17 cellular contexts compared by ENCODE assay signal in the genomic region with DNA sequence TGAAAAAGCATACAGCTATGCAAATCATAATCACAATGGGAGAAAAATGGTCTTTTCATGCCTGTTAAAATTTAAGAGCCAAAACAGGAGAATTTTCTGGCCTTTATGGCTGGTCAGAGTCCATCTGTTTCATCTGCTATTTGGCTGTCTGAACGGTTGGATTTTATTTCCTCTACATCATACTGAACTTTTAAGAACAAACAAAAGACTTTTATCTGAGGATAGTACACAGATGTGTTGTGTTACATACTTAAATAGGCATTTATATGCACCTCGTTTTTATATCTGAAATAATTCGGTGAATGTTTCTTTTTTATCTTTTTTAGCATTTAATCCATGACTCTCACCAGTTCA. TPM values are rescaled to one million over a fixed set of nuclear protein-coding genes. Genes with fewer than 3 reads are reported as not detected.
DNase-seq lines count a peak whose midpoint lies in the region; ATAC-seq, FAIRE-seq and TF ChIP-seq lines count a peak whose summit lies in the region.
"Had no signal": no experiment of that assay in that cellular context is flagged by ENCODE, and none has a peak within 500 bp of the region (broad histone marks: within the 10 kb centered on the region; RNA-seq: fewer than 3 reads in every experiment).

No MANE protein-coding gene starts in this region.

- H3K9ac ChIP-seq in liver (ENCODE audit: low read depth in 1 of 2, low read length in 2 of 2), result no peak overlapping the region

- CTCF ChIA-PET in A549 (lab: Yijun Ruan, JAX), result interaction anchor here (2.4 to 8.5 kb wide), 2 partner anchors 173 to 181 kb away, joined by 17 to 168 read pairs; no protein-coding TSS in a partner anchor

- H2AFZ ChIP-seq in GM23338, result no peak overlapping the region

- POLR2A ChIA-PET in A549 (lab: Yijun Ruan, JAX), result interaction anchor here (2.1 kb wide), 1 partner anchor 18 kb away, joined by 10 read pairs; the partner anchor contains the start of gene WWC2

- no peaks in the 10 kb centered on the region for H3K36me3 Mint-ChIP-seq in GM23338 (ENCODE audit: low read depth)

- no peaks in the 10 kb centered on the region for H3K27me3 ChIP-seq in esophagus muscularis mucosa
- no peaks in the 10 kb centered on the region for H3K27me3 ChIP-seq in liver (ENCODE audit: control insufficient read depth in 4 of 4, insufficient read depth in 4 of 4, low read length in 3 of 4)
- H3K27me3 ChIP-seq in GM23338 (ENCODE audit: insufficient read depth), result no peaks in the 10 kb centered on the region

- H3K9me2 ChIP-seq in GM23338 (ENCODE audit: insufficient read depth), result no peaks in the 10 kb centered on the region

- H3K4me1 Mint-ChIP-seq in GM23338, result peaks cover 18% of the 10 kb centered on the region
- H3K4me1 Mint-ChIP-seq: B cell had no signal

- H3K4me1 ChIP-seq in A549 (peaks cover 7% of the 10 kb centered on the region; the same call in 1 of the 3 replicates), esophagus muscularis mucosa (peaks cover 0 to 13% (median 5%) of the 10 kb centered on the region in 4 donors), liver (ENCODE audit: control insufficient read depth in 4 of 4, insufficient read depth in 4 of 4, low read length in 3 of 4) (peaks cover 5 to 15% (median 12%) of the 10 kb centered on the region in 4 donors), GM23338 (ENCODE audit: insufficient read depth) (peaks cover 7% of the 10 kb centered on the region)

- peak overlapping the region; percentile 23; the same call in 2 of the 3 replicates for H3K4me2 ChIP-seq in A549
- H3K4me2 ChIP-seq in GM23338, result no peak overlapping the region

- peaks cover 6% of the 10 kb centered on the region for H3K27me3 Mint-ChIP-seq in GM23338 (ENCODE audit: insufficient read depth, low read depth, poor library complexity)
- H3K27me3 Mint-ChIP-seq: B cell; CD4-positive, alpha-beta T cell had no signal

- TF ChIP-seq CTCF in A549 (IDR thresholded peaks at IDR 0.05) (no peak), esophagus muscularis mucosa (IDR thresholded peaks at IDR 0.05) (no peak), liver (IDR thresholded peaks at IDR 0.05; ENCODE audit: low read depth, low read length, missing input control) (no peak), GM23338 (conservative IDR thresholded peaks at IDR 0.05; ENCODE audit: low read depth in 2 of 2) (no peak)

- H3K79me2 ChIP-seq in GM23338 (replicated peaks; ENCODE audit: insufficient read depth), result no peaks in the 10 kb centered on the region

- H3K9me3 ChIP-seq in A549, result no peaks in the 10 kb centered on the region
- no peaks in the 10 kb centered on the region for H3K9me3 ChIP-seq in esophagus muscularis mucosa
- no peaks in the 10 kb centered on the region for H3K9me3 ChIP-seq in liver (ENCODE audit: control insufficient read depth in 4 of 4, low read length in 3 of 4)

- no peak overlapping the region for H3K27ac Mint-ChIP-seq in GM23338
- H3K27ac Mint-ChIP-seq: B cell; CD4-positive, alpha-beta T cell had no signal

- 13% methylated on average over 3 of the region's 3 CpGs for WGBS in A549 (ENCODE audit: missing lambda C conversion rate)
- WGBS in esophagus muscularis mucosa, result 47% methylated on average over 3 of the region's 3 CpGs
- WGBS in liver, result 23% methylated on average over 3 of the region's 3 CpGs

- H3K4me3 ChIP-seq in A549, result no peak overlapping the region
- no peak overlapping the region for H3K4me3 ChIP-seq in esophagus muscularis mucosa
- H3K4me3 ChIP-seq in liver (ENCODE audit: low read depth in 1 of 3, low read length in 3 of 3), result no peak overlapping the region
- no peak overlapping the region for H3K4me3 ChIP-seq in GM23338

- H4K20me1 ChIP-seq in GM23338 (replicated peaks; ENCODE audit: insufficient read depth), result no peaks in the 10 kb centered on the region

- H3K36me3 ChIP-seq in esophagus muscularis mucosa (no peaks in the 10 kb centered on the region), liver (ENCODE audit: control insufficient read depth in 4 of 4, insufficient read depth in 3 of 4, low read depth in 1 of 4, low read length in 3 of 4) (no peaks in the 10 kb centered on the region), GM23338 (ENCODE audit: insufficient read depth) (no peaks in the 10 kb centered on the region)

- H3K27ac ChIP-seq in A549, result no peak overlapping the region
- no peak overlapping the region for H3K27ac ChIP-seq in esophagus muscularis mucosa (replicated peaks in 1 of 4)
- peak overlapping the region; percentile 66 to 70 for H3K27ac ChIP-seq in liver (ENCODE audit: low read depth in 1 of 2, low read length in 2 of 2)
- no peak overlapping the region for H3K27ac ChIP-seq in GM23338 (ENCODE audit: low read depth)

- H3K4me3 Mint-ChIP-seq in GM23338, result no peak overlapping the region
- H3K4me3 Mint-ChIP-seq: B cell; CD4-positive, alpha-beta T cell had no signal

- DNase-seq in A549 (ENCODE audit: low read depth in 1 of 2, low spot score in 1 of 2) (no peak), cerebellar cortex (ENCODE audit: low spot score) (peak; percentile 34), esophagus muscularis mucosa (ENCODE audit: extremely low spot score) (peak; percentile 5), Kasumi-1 (lab: John Stamatoyannopoulos, UW) (no peak), GM23338 (ENCODE audit: low spot score) (no peak)
- DNase-seq in stimulated activated CD4-positive, alpha-beta T cell treated with anti-CD3 and anti-CD28 coated beads, Interleukin-4, amount 100 ng/mL, for 24 hours, result no peak
- DNase-seq: 8988T; ACHN; C1 segment of cervical spinal cord; Calu3; CD4-positive, alpha-beta T cell; DMS 273 treated with DMSO at 0.1 percent for 48 hours; H7 had no signal

- TF ChIP-seq EP300 in A549 (IDR thresholded peaks at IDR 0.05) (no peak), esophagus muscularis mucosa (IDR thresholded peaks at IDR 0.05) (no peak)

- no peak for TF ChIP-seq POLR2A in A549 (IDR thresholded peaks at IDR 0.05; ENCODE audit: low read length)
- TF ChIP-seq POLR2A in esophagus muscularis mucosa (IDR thresholded peaks at IDR 0.05; ENCODE audit: low read depth), result no peak

- FAIRE-seq in A549 (lab: Jason Lieb, UNC), result no peak
- FAIRE-seq: GM18507 had no signal

- no peaks in the 10 kb centered on the region for H3K9me3 Mint-ChIP-seq in GM23338
- H3K9me3 Mint-ChIP-seq: CD4-positive, alpha-beta T cell had no signal

- ATAC-seq in A549, result no peak
- no peak for ATAC-seq in GM18498 (IDR thresholded peaks at IDR 0.05; ENCODE audit: unreplicated experiment)
- no peak for ATAC-seq in GM23338

- no peak for TF ChIP-seq RAD21 in A549 (conservative IDR thresholded peaks at IDR 0.05 in 1 of 2, IDR thresholded peaks at IDR 0.05 in 1 of 2)
- TF ChIP-seq RAD21 in liver (IDR thresholded peaks at IDR 0.05), result peak in 1 of 2 donors; percentile 19

- intact Hi-C loops in esophagus muscularis mucosa (cut with DNase I), result no loop called here

- H3F3A ChIP-seq in GM23338 (replicated peaks; ENCODE audit: low read depth), result no peaks in the 10 kb centered on the region

TF ChIP-seq in A549, 52 proteins besides CTCF, POLR2A, EP300 and RAD21 (continues in another document):
- TF ChIP-seq SMC3 (IDR thresholded peaks at IDR 0.05) (no peak), MAFK (IDR thresholded peaks at IDR 0.05; ENCODE audit: partially characterized antibody) (no peak), SREBF2 (IDR thresholded peaks at IDR 0.05) (no peak), BHLHE40 (IDR thresholded peaks at IDR 0.05; ENCODE audit: low read depth, low read length) (no peak), HDAC2 (IDR thresholded peaks at IDR 0.05) (no peak), MAZ (IDR thresholded peaks at IDR 0.05; ENCODE audit: borderline replicate concordance, low read depth, low read length) (no peak), RCOR1 (IDR thresholded peaks at IDR 0.05; ENCODE audit: low read depth, low read length) (no peak), ZNF302 (CRISPR knock-in tag; IDR thresholded peaks at IDR 0.05) (no peak), ESRRA (IDR thresholded peaks at IDR 0.05; ENCODE audit: borderline replicate concordance, low read length) (no peak), NPAS2 (CRISPR knock-in tag; IDR thresholded peaks at IDR 0.05; ENCODE audit: borderline replicate concordance) (no peak)

TF ChIP-seq in liver, 16 proteins besides CTCF, POLR2A, EP300 and RAD21 (continues in another document):
- TF ChIP-seq SP1 (IDR thresholded peaks at IDR 0.05), result peak; percentile 67
- TF ChIP-seq, protein P1, sequence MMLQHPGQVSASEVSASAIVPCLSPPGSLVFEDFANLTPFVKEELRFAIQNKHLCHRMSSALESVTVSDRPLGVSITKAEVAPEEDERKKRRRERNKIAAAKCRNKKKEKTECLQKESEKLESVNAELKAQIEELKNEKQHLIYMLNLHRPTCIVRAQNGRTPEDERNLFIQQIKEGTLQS (IDR thresholded peaks at IDR 0.05), result no peak

TF ChIP-seq in GM23338, 12 proteins besides CTCF, POLR2A, EP300 and RAD21 (continues in another document):
- TF ChIP-seq, protein P2, sequence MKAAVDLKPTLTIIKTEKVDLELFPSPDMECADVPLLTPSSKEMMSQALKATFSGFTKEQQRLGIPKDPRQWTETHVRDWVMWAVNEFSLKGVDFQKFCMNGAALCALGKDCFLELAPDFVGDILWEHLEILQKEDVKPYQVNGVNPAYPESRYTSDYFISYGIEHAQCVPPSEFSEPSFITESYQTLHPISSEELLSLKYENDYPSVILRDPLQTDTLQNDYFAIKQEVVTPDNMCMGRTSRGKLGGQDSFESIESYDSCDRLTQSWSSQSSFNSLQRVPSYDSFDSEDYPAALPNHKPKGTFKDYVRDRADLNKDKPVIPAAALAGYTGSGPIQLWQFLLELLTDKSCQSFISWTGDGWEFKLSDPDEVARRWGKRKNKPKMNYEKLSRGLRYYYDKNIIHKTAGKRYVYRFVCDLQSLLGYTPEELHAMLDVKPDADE (IDR thresholded peaks at IDR 0.05), result no peak
- TF ChIP-seq CREB1 (CRISPR knock-in tag; IDR thresholded peaks at IDR 0.05; ENCODE audit: low read depth) (no peak), STAT1 (IDR thresholded peaks at IDR 0.05; ENCODE audit: unreplicated experiment) (no peak), NANOG (IDR thresholded peaks at IDR 0.05; ENCODE audit: borderline replicate concordance) (no peak), EZH2 (IDR thresholded peaks at IDR 0.05; ENCODE audit: low read depth, unreplicated experiment) (no peak), JUNB (IDR thresholded peaks at IDR 0.05; ENCODE audit: unreplicated experiment) (no peak), EZH2phosphoT487 (IDR thresholded peaks at IDR 0.05; ENCODE audit: unreplicated experiment) (no peak)

RNA-seq across cellular contexts. Expression of gene WWC2, which starts 18.0 kb away (rescaled TPM):
- polyA plus RNA-seq in A549 (2011; rRNA removed), result 22.5 and 26.9 TPM in 2 replicates
- polyA plus RNA-seq in A549 (2012; cell fraction: cytosol; rRNA removed), result 9.2 and 9.9 TPM in 2 replicates
- 7.1 and 10.2 TPM in 2 replicates for polyA plus RNA-seq in A549 (2012; cell fraction: nucleus; rRNA removed)
- 14.9 to 16.2 TPM (median 15.3 TPM) in 3 replicates for polyA plus RNA-seq in A549 (2017; fragmentation: RNase III; extraction: RNeasy Plus Mini Kit Qiagen cat#74134 plus additional on column Dnase treatment)
- 16.3 and 18.3 TPM in 2 replicates for polyA minus RNA-seq in A549 (2011; rRNA and poly(A)+ RNA removed)
- total RNA-seq in esophagus muscularis mucosa, result 10 to 100 TPM; 28.2 to 38.5 (median 37.0) TPM
- total RNA-seq in liver, result 10 to 100 TPM; 10.5 to 60.1 TPM
- 10 to 100 TPM in 1 of 2 donors, 1 to 10 TPM in 1; 8.6 to 16.1 TPM for polyA plus RNA-seq in liver
- 64.7 and 74.2 TPM in 2 replicates for total RNA-seq in GM23338 (2014; rRNA removed; shearing (Covaris generic))
- 48.9 and 50.5 TPM in 2 replicates for polyA plus RNA-seq in GM23338 (2016; fragmentation: Nextera tagmentation; extraction: Ambion mirVana)

Comparison
In these comparisons a context has a peak if more than half of its experiments do, and no peak if none do; other contexts are left out.
1. DNase-seq: peak in cerebellar cortex (single experiment) and esophagus muscularis mucosa (single experiment); none in A549 (0 of 2), stimulated activated CD4-positive, alpha-beta T cell treated with anti-CD3 and anti-CD28 coated beads, Interleukin-4, amount 100 ng/mL, for 24 hours (single experiment), Kasumi-1 (0 of 2) and GM23338 (single experiment).
2. H3K27ac ChIP-seq: peak in liver (2 of 2); none in A549 (0 of 2), esophagus muscularis mucosa (0 of 4) and GM23338 (single experiment).